ENCODE assay signal across 1 cellular context in the genomic region with DNA sequence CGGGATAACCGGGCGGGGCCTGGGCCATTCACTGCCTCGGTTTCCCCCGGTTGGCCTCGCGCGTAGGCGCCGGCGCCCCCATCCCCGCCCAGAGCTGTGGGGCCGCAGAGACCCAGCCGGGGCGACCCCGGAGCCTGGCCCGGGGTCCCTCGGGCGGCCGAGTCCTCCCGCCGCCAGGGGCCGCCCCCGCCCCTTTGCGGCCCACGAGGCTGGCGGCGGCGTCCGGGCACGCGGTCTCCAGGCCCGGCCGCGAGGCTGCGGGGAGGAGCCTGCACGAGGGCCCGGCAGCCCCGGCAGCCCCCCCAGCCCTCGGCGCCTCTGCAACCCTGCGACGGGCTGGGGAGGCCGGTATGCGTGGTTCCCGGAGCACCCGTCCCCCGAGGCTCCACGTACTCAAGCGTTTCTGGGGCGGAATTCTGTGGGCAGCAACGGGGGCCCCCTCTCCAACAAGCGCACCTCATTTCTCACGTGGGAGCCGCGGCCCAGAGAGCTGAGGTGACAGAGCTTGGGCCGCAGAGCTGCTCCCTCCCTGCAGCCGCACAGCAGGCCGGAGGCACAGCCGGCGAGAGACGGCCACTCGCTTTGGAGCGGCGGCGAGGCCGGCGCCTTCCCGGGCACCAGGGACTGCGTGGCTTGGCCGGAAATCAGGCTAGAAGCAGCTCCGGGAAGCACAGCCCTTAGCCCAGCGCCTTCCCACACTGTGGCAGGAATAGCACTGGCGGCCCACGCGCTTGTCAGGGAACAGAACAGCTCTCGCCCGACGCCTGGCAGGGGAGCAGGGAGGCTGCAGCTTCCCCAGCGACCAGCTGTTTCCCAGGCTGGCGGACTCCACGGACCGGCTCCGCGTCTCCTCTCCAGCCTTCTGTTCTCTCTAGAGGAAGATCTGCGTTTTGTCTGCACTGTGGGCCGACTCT.
TF ChIP-seq lines count a peak whose summit lies in the region.

No MANE protein-coding gene starts in this region.

TF ChIP-seq in endothelial cell of umbilical vein, 7 proteins besides CTCF, POLR2A, EP300 and RAD21:
- TF ChIP-seq MYC (IDR thresholded peaks at IDR 0.05; ENCODE audit: low read depth, low read length) (no peak), EZH2 (IDR thresholded peaks at IDR 0.05; ENCODE audit: borderline replicate concordance, low read depth, low read length, severe bottlenecking) (no peak), FOS (IDR thresholded peaks at IDR 0.05; ENCODE audit: borderline replicate concordance, insufficient read depth, low read length) (no peak), MAX (IDR thresholded peaks at IDR 0.05; ENCODE audit: insufficient read depth, insufficient read length) (peak; percentile 28), GATA2 (IDR thresholded peaks at IDR 0.05; ENCODE audit: insufficient read depth, insufficient read length, low read depth, low read length) (no peak)
